ENCODE assay signal across 8 cellular contexts in the genomic region with DNA sequence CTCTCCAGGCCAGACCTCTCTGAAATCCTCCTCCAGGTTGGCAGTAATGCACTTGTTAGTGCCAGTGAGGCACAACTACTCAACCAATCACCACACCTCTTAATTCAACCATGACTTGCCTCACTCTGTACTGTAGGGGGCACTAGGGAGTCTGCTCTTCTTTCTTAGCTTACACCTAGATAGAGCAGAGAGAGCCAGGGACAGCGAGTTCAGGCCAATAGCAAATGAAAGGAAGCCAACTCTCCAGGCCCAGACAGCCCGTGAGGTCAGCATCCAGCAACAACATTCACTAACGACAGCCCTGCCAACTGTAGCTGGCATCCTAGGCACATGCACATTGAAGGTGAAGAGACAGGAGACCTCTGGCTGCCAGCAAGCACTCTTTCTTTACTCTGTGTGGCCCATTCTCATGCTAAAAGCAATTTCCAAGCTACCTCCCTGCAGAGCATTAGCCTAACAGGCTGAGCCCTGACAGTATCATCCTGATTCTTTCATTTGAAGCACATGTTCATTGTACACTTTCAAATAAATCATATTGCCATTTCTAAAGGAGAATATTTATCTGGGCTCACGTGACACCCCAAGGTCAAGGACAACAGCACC.
DNase-seq lines count a peak whose midpoint lies in the region; ATAC-seq and TF ChIP-seq lines count a peak whose summit lies in the region.

No MANE protein-coding gene starts in this region.

- no peaks in the 10 kb centered on the region for H3F3A ChIP-seq in MM.1S (ENCODE audit: insufficient read depth, low read length)

- H3K79me2 ChIP-seq in MM.1S (ENCODE audit: low read length), result no peaks in the 10 kb centered on the region

- H3K4me3 ChIP-seq in MM.1S (ENCODE audit: low read length), result no peak overlapping the region
- no peak overlapping the region for H3K4me3 ChIP-seq in fibroblast of mammary gland (ENCODE audit: control insufficient read depth, low read depth, low read length)

- peaks cover 10% of the 10 kb centered on the region for H3K4me1 ChIP-seq in MM.1S (ENCODE audit: low read length)

- H3K36me3 ChIP-seq in MM.1S (replicated peaks; ENCODE audit: insufficient read depth, low read length), result no peaks in the 10 kb centered on the region

- TF ChIP-seq CTCF in MM.1S (IDR thresholded peaks at IDR 0.05; ENCODE audit: low read length), result peak; percentile 8; the same call in 1 of the 2 replicates
- peak; percentile 22 for TF ChIP-seq CTCF in fibroblast of mammary gland (conservative IDR thresholded peaks at IDR 0.05; ENCODE audit: control insufficient read depth, insufficient read depth, low read depth, low read length)

- H3K4me2 ChIP-seq in MM.1S (ENCODE audit: low read depth, low read length), result no peak overlapping the region

- peak; percentile 78 for ATAC-seq in GM21526 (IDR thresholded peaks at IDR 0.05; ENCODE audit: low FRiP score, unreplicated experiment)
- no peak for ATAC-seq in HG03342 (IDR thresholded peaks at IDR 0.05; ENCODE audit: unreplicated experiment)
- ATAC-seq in HG03571 (IDR thresholded peaks at IDR 0.05; ENCODE audit: unreplicated experiment), result no peak

- H3K9me2 ChIP-seq in MM.1S (replicated peaks; ENCODE audit: insufficient read depth, low read length), result no peaks in the 10 kb centered on the region

- DNase-seq in DMS 273 (lab: John Stamatoyannopoulos, UW; ENCODE audit: unreplicated experiment) (peak; percentile 67), MM.1S (no peak), fibroblast of mammary gland (ENCODE audit: low read depth) (peak; percentile 4), occipital lobe (lab: John Stamatoyannopoulos, UW) (no peak)
- no peak for DNase-seq in activated CD4-positive, alpha-beta T cell treated with anti-CD3 and anti-CD28 coated beads, Interleukin-2, amount 50 U/mL, for 48 hours

- H2AFZ ChIP-seq in MM.1S (ENCODE audit: low read length), result no peak overlapping the region

- H3K9ac ChIP-seq in MM.1S (ENCODE audit: low read length), result no peak overlapping the region

- H3K27ac ChIP-seq in MM.1S (ENCODE audit: low read length), result no peak overlapping the region

- no peaks in the 10 kb centered on the region for H4K20me1 ChIP-seq in MM.1S (ENCODE audit: insufficient read depth, low read length)

- no peaks in the 10 kb centered on the region for H3K9me3 ChIP-seq in MM.1S (replicated peaks; ENCODE audit: insufficient read depth, low read length)

- no peaks in the 10 kb centered on the region for H3K27me3 ChIP-seq in MM.1S (replicated peaks; ENCODE audit: insufficient read depth, low read length)

Comparison
In these comparisons a context has a peak if more than half of its experiments do, and no peak if none do; other contexts are left out.
1. DNase-seq: peak in DMS 273 (single experiment) and fibroblast of mammary gland (single experiment); none in MM.1S (single experiment), occipital lobe (single experiment) and activated CD4-positive, alpha-beta T cell treated with anti-CD3 and anti-CD28 coated beads, Interleukin-2, amount 50 U/mL, for 48 hours (0 of 2).